In genomic region chr12:132601171-132601883, GRCh38 we compare ENCODE assay signal across 12 cellular contexts. TPM values are rescaled to one million over a fixed set of nuclear protein-coding genes. Genes with fewer than 3 reads are reported as not detected.
DNase-seq lines count a peak whose midpoint lies in the region; ATAC-seq and TF ChIP-seq lines count a peak whose summit lies in the region.
"Had no signal": no experiment of that assay in that cellular context is flagged by ENCODE, and none has a peak within 500 bp of the region (broad histone marks: within the 10 kb centered on the region; RNA-seq: fewer than 3 reads in every experiment).

No MANE protein-coding gene starts in this region.

- H3K4me3 ChIP-seq in BLaER1 treated with 17β-estradiol and CSF1 and Interleukin-3, amounts not matched to agents 10 nM and 100 nM: peak overlapping the region in 7 of 10 experiments; percentile 45 to 63 (median 57); a peak in 12 of 20 replicates
- no peak overlapping the region for H3K4me3 ChIP-seq in H7 (ENCODE audit: insufficient read depth, low read depth, low read length)
- peak overlapping the region in 2 of 3 experiments; percentile 50 to 52 for H3K4me3 ChIP-seq in mammary epithelial cell (replicated peaks in 1 of 3; ENCODE audit: insufficient read depth in 1 of 3, low read depth in 2 of 3, low read length in 3 of 3)

- no peak overlapping the region for H3K27ac Mint-ChIP-seq in neural crest cell (ENCODE audit: unreplicated experiment)

- H2AFZ ChIP-seq in mammary epithelial cell (ENCODE audit: low read depth, low read length): peak overlapping the region; percentile 86

- no TSS peak for BruUV-seq in mammary epithelial cell (replicated peaks; lab: Mats Ljungman, UMichigan)

- peaks cover 47 to 55% (median 51%) of the 10 kb centered on the region in 11 experiments for H3K27me3 ChIP-seq in BLaER1 treated with 17β-estradiol and CSF1 and Interleukin-3, amounts not matched to agents 10 nM and 100 nM
- H3K27me3 ChIP-seq in H7 (ENCODE audit: control insufficient read depth, insufficient read depth, low read length) (peaks cover 33% of the 10 kb centered on the region), mammary epithelial cell (ENCODE audit: insufficient read depth, low read length) (peaks cover 20% of the 10 kb centered on the region)

- H3K79me2 ChIP-seq in mammary epithelial cell (ENCODE audit: insufficient read depth, low read length): no peaks in the 10 kb centered on the region

- H3K4me2 ChIP-seq in BLaER1 treated with 17β-estradiol and CSF1 and Interleukin-3, amounts not matched to agents 10 nM and 100 nM: peak overlapping the region; percentile 83 to 98 (median 92)
- H3K4me2 ChIP-seq in mammary epithelial cell (ENCODE audit: insufficient read depth, low read depth, low read length): peak overlapping the region; percentile 88

- H3K27me3 Mint-ChIP-seq in neural crest cell (ENCODE audit: low read depth): peaks cover 26% of the 10 kb centered on the region

- WGBS in mammary epithelial cell (ENCODE audit: low coverage, missing lambda C conversion rate): 53% methylated on average over 18 of the region's 31 CpGs

- peaks cover 0 to 19% (median 0%) of the 10 kb centered on the region in 11 experiments; a peak in 2 of 22 replicates for H4K20me1 ChIP-seq in BLaER1 treated with 17β-estradiol and CSF1 and Interleukin-3, amounts not matched to agents 10 nM and 100 nM
- no peaks in the 10 kb centered on the region for H4K20me1 ChIP-seq in mammary epithelial cell (ENCODE audit: insufficient read depth, low read length)

- in situ Hi-C loops in mammary epithelial cell (cut with MboI; ENCODE audit: low sequenced_read_pairs in 2 of 2): loop anchor here (25.0 kb wide), 1 partner anchor 439 kb away; no protein-coding TSS in a partner anchor

- ATAC-seq in HG03045 (IDR thresholded peaks at IDR 0.05; ENCODE audit: unreplicated experiment) (no peak), GM18511 (IDR thresholded peaks at IDR 0.05; ENCODE audit: unreplicated experiment) (no peak), HG02759 (IDR thresholded peaks at IDR 0.05; ENCODE audit: unreplicated experiment) (no peak)

- peaks cover 16 to 40% (median 31%) of the 10 kb centered on the region in 10 experiments; a peak in 19 of 20 replicates for H3K4me1 ChIP-seq in BLaER1 treated with 17β-estradiol and CSF1 and Interleukin-3, amounts not matched to agents 10 nM and 100 nM
- H3K4me1 ChIP-seq in mammary epithelial cell (ENCODE audit: insufficient read depth, low read length): peaks cover 9% of the 10 kb centered on the region

- peak; percentile 62 for DNase-seq in H7
- DNase-seq in mammary epithelial cell: no peak
- DNase-seq in neural crest cell (ENCODE audit: low read depth, low spot score): no peak
- no peak for DNase-seq in DMS153 (lab: John Stamatoyannopoulos, UW)
- DNase-seq: DND-41 had no signal

- dilution Hi-C loops in mammary epithelial cell (cut with HindIII; ENCODE audit: low sequenced_read_pairs): loop anchor here (5.0 kb wide), 2 partner anchors 44 to 164 kb away; no protein-coding TSS in a partner anchor

- H3K9ac ChIP-seq in BLaER1 treated with 17β-estradiol and CSF1 and Interleukin-3, amounts not matched to agents 10 nM and 100 nM: peak overlapping the region in 10 of 11 experiments; percentile 59 to 84 (median 74); a peak in 17 of 22 replicates
- no peak overlapping the region for H3K9ac ChIP-seq in mammary epithelial cell (ENCODE audit: insufficient read depth, low read length)

- TF ChIP-seq CTCF in mammary epithelial cell (conservative IDR thresholded peaks at IDR 0.05 in 1 of 2, IDR thresholded peaks at IDR 0.05 in 1 of 2; ENCODE audit: extremely low read depth in 1 of 2, insufficient read depth in 1 of 2, low read depth in 1 of 2, low read length in 2 of 2) (no peak), neural crest cell (conservative IDR thresholded peaks at IDR 0.05) (no peak)

- no peaks in the 10 kb centered on the region for H3K9me3 Mint-ChIP-seq in neural crest cell

- intact Hi-C loops in mammary epithelial cell (cut with micrococcal nuclease): no loop called here

- H3K27ac ChIP-seq in BLaER1 treated with 17β-estradiol and CSF1 and Interleukin-3, amounts not matched to agents 10 nM and 100 nM: peak overlapping the region in 6 of 11 experiments; percentile 48 to 87 (median 69); a peak in 8 of 22 replicates
- no peak overlapping the region for H3K27ac ChIP-seq in mammary epithelial cell (ENCODE audit: insufficient read depth, low read depth, low read length)

- H3K4me1 Mint-ChIP-seq in neural crest cell: peaks cover 37% of the 10 kb centered on the region

- H3K4me3 Mint-ChIP-seq in neural crest cell: peak overlapping the region; percentile 54

- no peaks in the 10 kb centered on the region for H3K9me3 ChIP-seq in BLaER1 treated with 17β-estradiol and CSF1 and Interleukin-3, amounts not matched to agents 10 nM and 100 nM (replicated peaks in 1 of 11)
- H3K9me3 ChIP-seq in mammary epithelial cell (replicated peaks; ENCODE audit: insufficient read depth, low read length): no peaks in the 10 kb centered on the region
- H3K9me3 ChIP-seq: heart right ventricle had no signal

- CTCF ChIA-PET in mammary epithelial cell (lab: Charles Lee; ENCODE audit: low non-redundant PET): no interaction called here

- no peaks in the 10 kb centered on the region for H3K36me3 Mint-ChIP-seq in neural crest cell (ENCODE audit: low read depth)

- no peaks in the 10 kb centered on the region for H3K36me3 ChIP-seq in BLaER1 treated with 17β-estradiol and CSF1 and Interleukin-3, amounts not matched to agents 10 nM and 100 nM
- no peaks in the 10 kb centered on the region for H3K36me3 ChIP-seq in H7 (replicated peaks; ENCODE audit: control insufficient read depth, insufficient read depth, low read length)
- no peaks in the 10 kb centered on the region for H3K36me3 ChIP-seq in mammary epithelial cell (ENCODE audit: insufficient read depth, low read length)
- H3K36me3 ChIP-seq: heart right ventricle had no signal

RNA-seq across cellular contexts. Expression of gene LRCOL1, which starts 9.1 kb away (rescaled TPM):
- not detected in 2 replicates for total RNA-seq in H7 (2014; rRNA removed; shearing (Covaris generic))
- total RNA-seq in mammary epithelial cell: not detected
- polyA plus RNA-seq in mammary epithelial cell: not detected
- not detected for polyA minus RNA-seq in mammary epithelial cell
- 0.93 and 1.7 TPM in 2 replicates for total RNA-seq in neural crest cell
- total RNA-seq: H4, ureter had no signal

RNA-seq across cellular contexts. Expression of gene P2RX2, which starts 17.2 kb away (rescaled TPM):
- 0.15 and 0.28 TPM in 2 replicates for total RNA-seq in H7 (2014; rRNA removed; shearing (Covaris generic))
- total RNA-seq in mammary epithelial cell: not detected
- not detected for polyA plus RNA-seq in mammary epithelial cell
- polyA minus RNA-seq in mammary epithelial cell: not detected
- total RNA-seq in neural crest cell: not detected in 2 replicates
- total RNA-seq: H4, heart right ventricle had no signal
- polyA plus RNA-seq: heart right ventricle had no signal
